Comparison of ENCODE assay signal across 30 cellular contexts in genomic region chr9:132683873-132684272, GRCh38.
"Had no signal": no experiment of that assay in that cellular context is flagged by ENCODE, and none has a peak within 500 bp of the region (broad histone marks: within the 10 kb centered on the region; RNA-seq: fewer than 3 reads in every experiment).

No MANE protein-coding gene starts in this region.

- H3K9me3 Mint-ChIP-seq: activated CD4-positive, alpha-beta memory T cell treated with anti-CD3 and anti-CD28 coated beads, Interleukin-2, amount 10 ng/mL, durations not matched to agents 7 days and 5 days; activated naive CD4-positive, alpha-beta T cell treated with anti-CD3 and anti-CD28 coated beads for 36 hours; activated naive CD4-positive, alpha-beta T cell treated with anti-CD3 and anti-CD28 coated beads, Interleukin-2, amount 50 U/mL, for 72 hours; T-cell had no signal

- H3K36me3 ChIP-seq: breast epithelium had no signal

- H3K27ac ChIP-seq: adrenal gland, body of pancreas, breast epithelium, WERI-Rb-1 had no signal

- H3K9me3 ChIP-seq: adrenal gland, body of pancreas, breast epithelium, MG63 had no signal

- H3K27me3 Mint-ChIP-seq: activated CD4-positive, alpha-beta memory T cell treated with anti-CD3 and anti-CD28 coated beads, Interleukin-2, amount 10 ng/mL, durations not matched to agents 7 days and 5 days; activated CD8-positive, alpha-beta memory T cell treated with anti-CD3 and anti-CD28 coated beads, Interleukin-2, amount 10 ng/mL, durations not matched to agents 7 days and 5 days; T-cell had no signal

- ATAC-seq: activated CD8-positive, alpha-beta memory T cell treated with anti-CD3 and anti-CD28 coated beads, Interleukin-2, amount 10 ng/mL, durations not matched to agents 7 days and 5 days; activated naive CD4-positive, alpha-beta T cell treated with anti-CD3 and anti-CD28 coated beads, Interleukin-2, amount 50 U/mL, for 72 hours; body of pancreas; Panc1; SK-N-SH treated with all-trans-retinoic acid at 6 μM for 48 hours; T-cell had no signal

- H3K4me1 ChIP-seq: adrenal gland, body of pancreas, breast epithelium had no signal

- H3K27me3 ChIP-seq: adrenal gland, body of pancreas, breast epithelium, MG63 had no signal

- H3K4me3 ChIP-seq: adrenal gland, body of pancreas, breast epithelium, MG63 had no signal

- H3K4me3 Mint-ChIP-seq: activated CD4-positive, alpha-beta memory T cell treated with anti-CD3 and anti-CD28 coated beads, Interleukin-2, amount 10 ng/mL, durations not matched to agents 7 days and 5 days; activated CD8-positive, alpha-beta memory T cell treated with anti-CD3 and anti-CD28 coated beads, Interleukin-2, amount 10 ng/mL, durations not matched to agents 7 days and 5 days; activated naive CD4-positive, alpha-beta T cell treated with anti-CD3 and anti-CD28 coated beads for 36 hours; T-cell had no signal

- H3K27ac Mint-ChIP-seq: activated CD4-positive, alpha-beta memory T cell treated with anti-CD3 and anti-CD28 coated beads, Interleukin-2, amount 10 ng/mL, durations not matched to agents 7 days and 5 days; activated CD8-positive, alpha-beta memory T cell treated with anti-CD3 and anti-CD28 coated beads, Interleukin-2, amount 10 ng/mL, durations not matched to agents 7 days and 5 days; activated naive CD4-positive, alpha-beta T cell treated with anti-CD3 and anti-CD28 coated beads for 36 hours; activated naive CD4-positive, alpha-beta T cell treated with anti-CD3 and anti-CD28 coated beads, Interleukin-2, amount 50 U/mL, for 72 hours; T-cell had no signal

- DNase-seq: activated CD4-positive, alpha-beta memory T cell treated with anti-CD3 and anti-CD28 coated beads, Interleukin-2, amount 10 ng/mL, durations not matched to agents 7 days and 5 days; activated CD4-positive, alpha-beta T cell treated with anti-CD3 and anti-CD28 coated beads for 1 hour; activated CD4-positive, alpha-beta T cell treated with anti-CD3 and anti-CD28 coated beads for 48 hours; activated CD4-positive, CD25-positive, alpha-beta regulatory T cell; activated CD8-positive, alpha-beta memory T cell treated with anti-CD3 and anti-CD28 coated beads for 24 hours; activated CD8-positive, alpha-beta memory T cell treated with anti-CD3 and anti-CD28 coated beads, Interleukin-2, amount 10 ng/mL, durations not matched to agents 7 days and 5 days; activated CD8-positive, alpha-beta memory T cell treated with anti-CD3 and anti-CD28 coated beads, Interleukin-2, amount 50 U/mL, for 48 hours; activated gamma-delta T cell treated with Interleukin-2 at 50 U/mL for 16 hours; activated naive CD4-positive, alpha-beta T cell treated with anti-CD3 and anti-CD28 coated beads for 36 hours; adrenal gland; body of pancreas; caudate nucleus; Kasumi-1; KG1; MG63; NCI-H1048; NCI-H1105 treated with DMSO at 0.1 percent for 48 hours; NCI-H1436 treated with DMSO at 0.1 percent for 48 hours; NCI-H1694 treated with DMSO at 0.1 percent for 48 hours; NCI-H2029; NCI-H345; NCI-H524 treated with DMSO at 0.1 percent for 48 hours; SIG-M5; T-cell; T1000; WERI-Rb-1 had no signal
